8 cellular contexts compared by ENCODE assay signal in genomic region chr18:35240664-35241522, GRCh38. TPM values are rescaled to one million over a fixed set of nuclear protein-coding genes. Genes with fewer than 3 reads are reported as not detected.
DNase-seq lines count a peak whose midpoint lies in the region; ATAC-seq and TF ChIP-seq lines count a peak whose summit lies in the region.

ZNF397 (plus strand) TSS chr18:35241034; CDS start chr18:35242471, 1,437 bp downstream.

- peak within 1 kb of the TSS; percentile 93 for H3K27ac Mint-ChIP-seq in Calu3 (ENCODE audit: unreplicated experiment)

- H3K27me3 Mint-ChIP-seq in Calu3 (ENCODE audit: unreplicated experiment): no peaks in the 10 kb centered on the region

- peaks cover 38% of the 10 kb centered on the region for H3K36me3 ChIP-seq in HUES64 (ENCODE audit: insufficient read depth, low read length)
- H3K36me3 ChIP-seq in OCI-LY1 (ENCODE audit: insufficient read depth, low read length): peaks cover 40% of the 10 kb centered on the region

- H3K9me3 ChIP-seq in HUES64 (ENCODE audit: insufficient read depth, low read depth, low read length) (no peaks in the 10 kb centered on the region), OCI-LY1 (ENCODE audit: low read length) (peaks cover 36% of the 10 kb centered on the region)

- peaks cover 6% of the 10 kb centered on the region; the same call in 1 of the 2 replicates for H3K79me2 ChIP-seq in OCI-LY1 (ENCODE audit: insufficient read depth, low read length)

- peaks cover 8% of the 10 kb centered on the region; the same call in 1 of the 2 replicates for H3K4me1 ChIP-seq in HUES64 (ENCODE audit: insufficient read depth, low read length)
- peaks cover 12% of the 10 kb centered on the region for H3K4me1 ChIP-seq in OCI-LY1 (ENCODE audit: insufficient read depth, low read length, severe bottlenecking)

- peaks cover 47% of the 10 kb centered on the region for H3K36me3 Mint-ChIP-seq in Calu3 (ENCODE audit: insufficient read depth, unreplicated experiment)

- H3K27me3 ChIP-seq in HUES64 (ENCODE audit: insufficient read depth, low read length): no peaks in the 10 kb centered on the region
- H3K27me3 ChIP-seq in OCI-LY1 (ENCODE audit: insufficient read depth, low read length): no peaks in the 10 kb centered on the region

- H3K27ac ChIP-seq in HUES64 (ENCODE audit: low read depth, low read length) (peak within 1 kb of the TSS; percentile 95), OCI-LY1 (ENCODE audit: low read depth, low read length, poor library complexity, severe bottlenecking) (peak within 1 kb of the TSS; percentile 59)

- H3K9me2 ChIP-seq in OCI-LY1 (ENCODE audit: low read depth, low read length): no peaks in the 10 kb centered on the region

- WGBS in HUES64: under 1% methylated on average over 58 of the region's 62 CpGs

- no peak for TF ChIP-seq CTCF in Calu3 (IDR thresholded peaks at IDR 0.05; ENCODE audit: unreplicated experiment)
- no peak for TF ChIP-seq CTCF in OCI-LY1 (IDR thresholded peaks at IDR 0.05; ENCODE audit: low read length)

- DNase-seq in Calu3 (peak; percentile 97), activated T-cell treated with anti-CD3 and anti-CD28 coated beads for 1 hour (ENCODE audit: low read depth) (peak; percentile 94), epidermal melanocyte (ENCODE audit: insufficient read length, low spot score) (peak; percentile 86), middle frontal gyrus (ENCODE audit: extremely low spot score, low spot score) (peak; percentile 96)
- DNase-seq in stimulated activated CD8-positive, alpha-beta memory T cell treated with anti-CD3 and anti-CD28 coated beads, Interleukin-2, amount 100 ng/mL, for 48 hours (ENCODE audit: low read depth in 2 of 2): peak; percentile 92 to 95

- H2AFZ ChIP-seq in OCI-LY1 (ENCODE audit: low read length): 0 out of 2 replicates have a peak within 1 kb of the TSS, but pooled peaks have one; percentile 80

- H3K4me3 Mint-ChIP-seq in Calu3 (ENCODE audit: low read depth, unreplicated experiment): peak within 1 kb of the TSS; percentile 96

- intact Hi-C loops in Calu3 (cut with micrococcal nuclease; ENCODE audit: unreplicated experiment): loop anchor here (2.0 to 5.0 kb wide), 2 partner anchors 51 to 102 kb away; partner anchors contain the start of gene ZSCAN30

- H3K4me3 ChIP-seq in HUES64 (ENCODE audit: low read length): peak within 1 kb of the TSS; percentile 80
- peak within 1 kb of the TSS; percentile 85 for H3K4me3 ChIP-seq in OCI-LY1 (ENCODE audit: low read depth, low read length, poor library complexity, severe bottlenecking)

- ATAC-seq in GM21447 (IDR thresholded peaks at IDR 0.05; ENCODE audit: unreplicated experiment): peak; percentile 99

- no peaks in the 10 kb centered on the region for H3F3A ChIP-seq in OCI-LY1 (ENCODE audit: insufficient read depth, low read length)

- H3K4me2 ChIP-seq in OCI-LY1 (ENCODE audit: low read length): peak within 1 kb of the TSS; percentile 86

- CTCF ChIA-PET in Calu3 (lab: Charles Lee): interaction anchor here (0.6 to 0.7 kb wide), 4 partner anchors 79 to 475 kb away, joined by 3 to 6 read pairs (median 4); partner anchors contain the start of gene ZNF396

- H4K20me1 ChIP-seq in OCI-LY1 (ENCODE audit: insufficient read depth, low read length): no peaks in the 10 kb centered on the region

- H3K9ac ChIP-seq in HUES64 (ENCODE audit: low read depth, low read length) (peak within 1 kb of the TSS; percentile 96), OCI-LY1 (ENCODE audit: low read length) (peak within 1 kb of the TSS; percentile 91)

- BruUV-seq in Calu3 (replicated peaks; lab: Mats Ljungman, UMichigan): TSS peak; percentile 66

- no peaks in the 10 kb centered on the region for H3K4me1 Mint-ChIP-seq in Calu3 (ENCODE audit: low read depth, unreplicated experiment)

- peaks cover 22% of the 10 kb centered on the region for H3K9me3 Mint-ChIP-seq in Calu3 (ENCODE audit: low read depth, unreplicated experiment)

RNA-seq across cellular contexts. Expression of gene ZNF397, which starts in this region (rescaled TPM):
- 27.9 and 29.2 TPM in 2 replicates for total RNA-seq in Calu3 (2022)
- 20.8 TPM for polyA plus RNA-seq in HUES64 (2013, experiment 1 of 2)
- 20.6 TPM for polyA plus RNA-seq in HUES64 (2013, experiment 2 of 2)

Comparison
In these comparisons a context has a peak if more than half of its experiments do, and no peak if none do; other contexts are left out.
1. Peak in every context shown above with its lines: DNase-seq, ATAC-seq, H3K4me3 ChIP-seq and H3K27ac ChIP-seq.